1 cellular context compared by ENCODE assay signal in genomic region chr6:138569970-138570715, GRCh38.
A peak's percentile ranks its signal among the peaks of the same experiment; 100 is the strongest.
TF ChIP-seq lines count a peak whose summit lies in the region.

No MANE protein-coding gene starts in this region.

TF ChIP-seq in HepG2, 621 proteins besides CTCF, POLR2A, EP300 and RAD21 (continued from another document and continues in another):
- TF ChIP-seq SOX13 (IDR thresholded peaks at IDR 0.05) (no peak), SOX13 (CRISPR knock-in tag; conservative IDR thresholded peaks at IDR 0.05 in 1 of 2, IDR thresholded peaks at IDR 0.05 in 1 of 2) (peak in 1 of 2 experiments; percentile 74; a peak in 2 of 4 replicates), MED8 (CRISPR knock-in tag; IDR thresholded peaks at IDR 0.05; ENCODE audit: insufficient replicate concordance) (no peak), TFDP1 (CRISPR knock-in tag; IDR thresholded peaks at IDR 0.05; ENCODE audit: borderline replicate concordance) (no peak; the same call in 1 of the 2 replicates), ZNF343 (CRISPR knock-in tag; IDR thresholded peaks at IDR 0.05) (0 out of 2 replicates have a peak, but pooled peaks have one; percentile 37), ZNF777 (CRISPR knock-in tag; IDR thresholded peaks at IDR 0.05) (no peak; the same call in 1 of the 2 replicates), STAT5B (CRISPR knock-in tag; IDR thresholded peaks at IDR 0.05) (no peak), HIVEP1 (CRISPR knock-in tag; IDR thresholded peaks at IDR 0.05) (no peak), SYNCRIP (IDR thresholded peaks at IDR 0.05; ENCODE audit: insufficient read depth, low read depth, low read length) (no peak), ZNF557 (CRISPR knock-in tag; IDR thresholded peaks at IDR 0.05) (no peak), KDM3A (CRISPR knock-in tag; IDR thresholded peaks at IDR 0.05; ENCODE audit: low read depth) (no peak; the same call in 1 of the 2 replicates), ZNF780A (CRISPR knock-in tag; IDR thresholded peaks at IDR 0.05) (no peak), JARID2 (CRISPR knock-in tag; IDR thresholded peaks at IDR 0.05; ENCODE audit: insufficient replicate concordance) (no peak), IKZF4 (CRISPR knock-in tag; IDR thresholded peaks at IDR 0.05; ENCODE audit: borderline replicate concordance, low read depth, not compliant biosample characterization) (no peak), ZNF792 (CRISPR knock-in tag; IDR thresholded peaks at IDR 0.05) (0 out of 2 replicates have a peak, but pooled peaks have one; percentile 15), TCF7L2 (IDR thresholded peaks at IDR 0.05; ENCODE audit: low read depth, low read length) (no peak), MAX (IDR thresholded peaks at IDR 0.05) (peak; percentile 65; the same call in 1 of the 2 replicates), NFYB (CRISPR knock-in tag; IDR thresholded peaks at IDR 0.05) (no peak), PHB2 (IDR thresholded peaks at IDR 0.05; ENCODE audit: partially characterized antibody) (no peak), SP140L (CRISPR knock-in tag; IDR thresholded peaks at IDR 0.05; ENCODE audit: borderline replicate concordance) (no peak), ZNF501 (CRISPR knock-in tag; IDR thresholded peaks at IDR 0.05) (no peak), PAX8 (CRISPR knock-in tag; IDR thresholded peaks at IDR 0.05; ENCODE audit: borderline replicate concordance) (no peak), ZNF292 (CRISPR knock-in tag; IDR thresholded peaks at IDR 0.05; ENCODE audit: borderline replicate concordance, low read depth) (no peak), RNF2 (conservative IDR thresholded peaks at IDR 0.05; ENCODE audit: low read depth) (no peak), ZNF574 (CRISPR knock-in tag; IDR thresholded peaks at IDR 0.05) (no peak), SNRNP70 (IDR thresholded peaks at IDR 0.05; ENCODE audit: low read depth, low read length) (no peak), RBAK (CRISPR knock-in tag; IDR thresholded peaks at IDR 0.05) (no peak), ETV5 (CRISPR knock-in tag; IDR thresholded peaks at IDR 0.05; ENCODE audit: borderline replicate concordance) (0 out of 2 replicates have a peak, but pooled peaks have one; percentile 1), CCAR2 (optimal IDR thresholded peaks at IDR 0.05; ENCODE audit: low read depth, low read length) (no peak), ZNF431 (CRISPR knock-in tag; IDR thresholded peaks at IDR 0.05; ENCODE audit: borderline replicate concordance, low read depth) (no peak), KDM5B (CRISPR knock-in tag; IDR thresholded peaks at IDR 0.05; ENCODE audit: borderline replicate concordance) (no peak), ZNF550 (CRISPR knock-in tag; IDR thresholded peaks at IDR 0.05; ENCODE audit: borderline replicate concordance) (no peak), SIN3B (IDR thresholded peaks at IDR 0.05; ENCODE audit: low read length) (no peak), U2AF2 (IDR thresholded peaks at IDR 0.05; ENCODE audit: low read depth, low read length) (no peak), MBD4 (IDR thresholded peaks at IDR 0.05; ENCODE audit: borderline replicate concordance, low read length) (no peak), ZNF569 (CRISPR knock-in tag; IDR thresholded peaks at IDR 0.05; ENCODE audit: borderline replicate concordance) (no peak), RARA (CRISPR knock-in tag; IDR thresholded peaks at IDR 0.05) (no peak), TOPORS (CRISPR knock-in tag; IDR thresholded peaks at IDR 0.05) (no peak), BCL6 (CRISPR knock-in tag; IDR thresholded peaks at IDR 0.05) (peak; percentile 45; the same call in 1 of the 2 replicates), ZFP36 (IDR thresholded peaks at IDR 0.05; ENCODE audit: borderline replicate concordance, low read depth, low read length, partially characterized antibody) (no peak), ZNF605 (CRISPR knock-in tag; IDR thresholded peaks at IDR 0.05) (no peak), SKI (IDR thresholded peaks at IDR 0.05; ENCODE audit: partially characterized antibody) (no peak), ZKSCAN1 (IDR thresholded peaks at IDR 0.05; ENCODE audit: low read length) (no peak), ZNF20 (CRISPR knock-in tag; IDR thresholded peaks at IDR 0.05) (no peak), AGO2 (optimal IDR thresholded peaks at IDR 0.05; ENCODE audit: low read depth, low read length) (no peak), ZNF10 (CRISPR knock-in tag; IDR thresholded peaks at IDR 0.05; ENCODE audit: borderline replicate concordance, low read depth) (no peak), XBP1 (CRISPR knock-in tag; IDR thresholded peaks at IDR 0.05) (no peak), POLR2AphosphoS2 (IDR thresholded peaks at IDR 0.05; ENCODE audit: low read depth, low read length) (no peak), HMG20A (CRISPR knock-in tag; IDR thresholded peaks at IDR 0.05; ENCODE audit: borderline replicate concordance) (no peak; the same call in 1 of the 2 replicates)
- TF ChIP-seq, protein P1, sequence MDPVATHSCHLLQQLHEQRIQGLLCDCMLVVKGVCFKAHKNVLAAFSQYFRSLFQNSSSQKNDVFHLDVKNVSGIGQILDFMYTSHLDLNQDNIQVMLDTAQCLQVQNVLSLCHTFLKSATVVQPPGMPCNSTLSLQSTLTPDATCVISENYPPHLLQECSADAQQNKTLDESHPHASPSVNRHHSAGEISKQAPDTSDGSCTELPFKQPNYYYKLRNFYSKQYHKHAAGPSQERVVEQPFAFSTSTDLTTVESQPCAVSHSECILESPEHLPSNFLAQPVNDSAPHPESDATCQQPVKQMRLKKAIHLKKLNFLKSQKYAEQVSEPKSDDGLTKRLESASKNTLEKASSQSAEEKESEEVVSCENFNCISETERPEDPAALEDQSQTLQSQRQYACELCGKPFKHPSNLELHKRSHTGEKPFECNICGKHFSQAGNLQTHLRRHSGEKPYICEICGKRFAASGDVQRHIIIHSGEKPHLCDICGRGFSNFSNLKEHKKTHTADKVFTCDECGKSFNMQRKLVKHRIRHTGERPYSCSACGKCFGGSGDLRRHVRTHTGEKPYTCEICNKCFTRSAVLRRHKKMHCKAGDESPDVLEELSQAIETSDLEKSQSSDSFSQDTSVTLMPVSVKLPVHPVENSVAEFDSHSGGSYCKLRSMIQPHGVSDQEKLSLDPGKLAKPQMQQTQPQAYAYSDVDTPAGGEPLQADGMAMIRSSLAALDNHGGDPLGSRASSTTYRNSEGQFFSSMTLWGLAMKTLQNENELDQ (CRISPR knock-in tag; IDR thresholded peaks at IDR 0.05; ENCODE audit: borderline replicate concordance): no peak
- TF ChIP-seq, protein P2, sequence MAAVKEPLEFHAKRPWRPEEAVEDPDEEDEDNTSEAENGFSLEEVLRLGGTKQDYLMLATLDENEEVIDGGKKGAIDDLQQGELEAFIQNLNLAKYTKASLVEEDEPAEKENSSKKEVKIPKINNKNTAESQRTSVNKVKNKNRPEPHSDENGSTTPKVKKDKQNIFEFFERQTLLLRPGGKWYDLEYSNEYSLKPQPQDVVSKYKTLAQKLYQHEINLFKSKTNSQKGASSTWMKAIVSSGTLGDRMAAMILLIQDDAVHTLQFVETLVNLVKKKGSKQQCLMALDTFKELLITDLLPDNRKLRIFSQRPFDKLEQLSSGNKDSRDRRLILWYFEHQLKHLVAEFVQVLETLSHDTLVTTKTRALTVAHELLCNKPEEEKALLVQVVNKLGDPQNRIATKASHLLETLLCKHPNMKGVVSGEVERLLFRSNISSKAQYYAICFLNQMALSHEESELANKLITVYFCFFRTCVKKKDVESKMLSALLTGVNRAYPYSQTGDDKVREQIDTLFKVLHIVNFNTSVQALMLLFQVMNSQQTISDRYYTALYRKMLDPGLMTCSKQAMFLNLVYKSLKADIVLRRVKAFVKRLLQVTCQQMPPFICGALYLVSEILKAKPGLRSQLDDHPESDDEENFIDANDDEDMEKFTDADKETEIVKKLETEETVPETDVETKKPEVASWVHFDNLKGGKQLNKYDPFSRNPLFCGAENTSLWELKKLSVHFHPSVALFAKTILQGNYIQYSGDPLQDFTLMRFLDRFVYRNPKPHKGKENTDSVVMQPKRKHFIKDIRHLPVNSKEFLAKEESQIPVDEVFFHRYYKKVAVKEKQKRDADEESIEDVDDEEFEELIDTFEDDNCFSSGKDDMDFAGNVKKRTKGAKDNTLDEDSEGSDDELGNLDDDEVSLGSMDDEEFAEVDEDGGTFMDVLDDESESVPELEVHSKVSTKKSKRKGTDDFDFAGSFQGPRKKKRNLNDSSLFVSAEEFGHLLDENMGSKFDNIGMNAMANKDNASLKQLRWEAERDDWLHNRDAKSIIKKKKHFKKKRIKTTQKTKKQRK (IDR thresholded peaks at IDR 0.05; ENCODE audit: low read length): no peak
- TF ChIP-seq, protein P3, sequence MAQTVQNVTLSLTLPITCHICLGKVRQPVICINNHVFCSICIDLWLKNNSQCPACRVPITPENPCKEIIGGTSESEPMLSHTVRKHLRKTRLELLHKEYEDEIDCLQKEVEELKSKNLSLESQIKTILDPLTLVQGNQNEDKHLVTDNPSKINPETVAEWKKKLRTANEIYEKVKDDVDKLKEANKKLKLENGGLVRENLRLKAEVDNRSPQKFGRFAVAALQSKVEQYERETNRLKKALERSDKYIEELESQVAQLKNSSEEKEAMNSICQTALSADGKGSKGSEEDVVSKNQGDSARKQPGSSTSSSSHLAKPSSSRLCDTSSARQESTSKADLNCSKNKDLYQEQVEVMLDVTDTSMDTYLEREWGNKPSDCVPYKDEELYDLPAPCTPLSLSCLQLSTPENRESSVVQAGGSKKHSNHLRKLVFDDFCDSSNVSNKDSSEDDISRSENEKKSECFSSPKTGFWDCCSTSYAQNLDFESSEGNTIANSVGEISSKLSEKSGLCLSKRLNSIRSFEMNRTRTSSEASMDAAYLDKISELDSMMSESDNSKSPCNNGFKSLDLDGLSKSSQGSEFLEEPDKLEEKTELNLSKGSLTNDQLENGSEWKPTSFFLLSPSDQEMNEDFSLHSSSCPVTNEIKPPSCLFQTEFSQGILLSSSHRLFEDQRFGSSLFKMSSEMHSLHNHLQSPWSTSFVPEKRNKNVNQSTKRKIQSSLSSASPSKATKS (CRISPR knock-in tag; IDR thresholded peaks at IDR 0.05): no peak
- TF ChIP-seq, protein P4, sequence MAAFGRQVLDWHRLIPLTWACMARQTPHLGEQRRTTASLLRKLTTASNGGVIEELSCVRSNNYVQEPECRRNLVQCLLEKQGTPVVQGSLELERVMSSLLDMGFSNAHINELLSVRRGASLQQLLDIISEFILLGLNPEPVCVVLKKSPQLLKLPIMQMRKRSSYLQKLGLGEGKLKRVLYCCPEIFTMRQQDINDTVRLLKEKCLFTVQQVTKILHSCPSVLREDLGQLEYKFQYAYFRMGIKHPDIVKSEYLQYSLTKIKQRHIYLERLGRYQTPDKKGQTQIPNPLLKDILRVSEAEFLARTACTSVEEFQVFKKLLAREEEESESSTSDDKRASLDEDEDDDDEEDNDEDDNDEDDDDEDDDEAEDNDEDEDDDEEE (CRISPR knock-in tag; IDR thresholded peaks at IDR 0.05): no peak
- TF ChIP-seq, protein P5, sequence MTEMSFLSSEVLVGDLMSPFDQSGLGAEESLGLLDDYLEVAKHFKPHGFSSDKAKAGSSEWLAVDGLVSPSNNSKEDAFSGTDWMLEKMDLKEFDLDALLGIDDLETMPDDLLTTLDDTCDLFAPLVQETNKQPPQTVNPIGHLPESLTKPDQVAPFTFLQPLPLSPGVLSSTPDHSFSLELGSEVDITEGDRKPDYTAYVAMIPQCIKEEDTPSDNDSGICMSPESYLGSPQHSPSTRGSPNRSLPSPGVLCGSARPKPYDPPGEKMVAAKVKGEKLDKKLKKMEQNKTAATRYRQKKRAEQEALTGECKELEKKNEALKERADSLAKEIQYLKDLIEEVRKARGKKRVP (CRISPR knock-in tag; IDR thresholded peaks at IDR 0.05): no peak
- TF ChIP-seq, protein P6, sequence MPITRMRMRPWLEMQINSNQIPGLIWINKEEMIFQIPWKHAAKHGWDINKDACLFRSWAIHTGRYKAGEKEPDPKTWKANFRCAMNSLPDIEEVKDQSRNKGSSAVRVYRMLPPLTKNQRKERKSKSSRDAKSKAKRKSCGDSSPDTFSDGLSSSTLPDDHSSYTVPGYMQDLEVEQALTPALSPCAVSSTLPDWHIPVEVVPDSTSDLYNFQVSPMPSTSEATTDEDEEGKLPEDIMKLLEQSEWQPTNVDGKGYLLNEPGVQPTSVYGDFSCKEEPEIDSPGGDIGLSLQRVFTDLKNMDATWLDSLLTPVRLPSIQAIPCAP (CRISPR knock-in tag; IDR thresholded peaks at IDR 0.05; ENCODE audit: low read depth): no peak
- TF ChIP-seq, protein P7, sequence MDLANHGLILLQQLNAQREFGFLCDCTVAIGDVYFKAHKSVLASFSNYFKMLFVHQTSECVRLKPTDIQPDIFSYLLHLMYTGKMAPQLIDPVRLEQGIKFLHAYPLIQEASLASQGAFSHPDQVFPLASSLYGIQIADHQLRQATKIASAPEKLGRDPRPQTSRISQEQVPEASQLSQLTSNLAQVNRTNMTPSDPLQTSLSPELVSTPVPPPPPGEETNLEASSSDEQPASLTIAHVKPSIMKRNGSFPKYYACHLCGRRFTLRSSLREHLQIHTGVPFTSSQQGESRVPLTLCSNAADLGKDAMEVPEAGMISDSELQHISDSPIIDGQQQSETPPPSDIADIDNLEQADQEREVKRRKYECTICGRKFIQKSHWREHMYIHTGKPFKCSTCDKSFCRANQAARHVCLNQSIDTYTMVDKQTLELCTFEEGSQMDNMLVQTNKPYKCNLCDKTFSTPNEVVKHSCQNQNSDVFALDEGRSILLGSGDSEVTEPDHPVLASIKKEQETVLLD (CRISPR knock-in tag; IDR thresholded peaks at IDR 0.05; ENCODE audit: low read depth): no peak
